Comparison of ENCODE assay signal across 11 cellular contexts in the genomic region with DNA sequence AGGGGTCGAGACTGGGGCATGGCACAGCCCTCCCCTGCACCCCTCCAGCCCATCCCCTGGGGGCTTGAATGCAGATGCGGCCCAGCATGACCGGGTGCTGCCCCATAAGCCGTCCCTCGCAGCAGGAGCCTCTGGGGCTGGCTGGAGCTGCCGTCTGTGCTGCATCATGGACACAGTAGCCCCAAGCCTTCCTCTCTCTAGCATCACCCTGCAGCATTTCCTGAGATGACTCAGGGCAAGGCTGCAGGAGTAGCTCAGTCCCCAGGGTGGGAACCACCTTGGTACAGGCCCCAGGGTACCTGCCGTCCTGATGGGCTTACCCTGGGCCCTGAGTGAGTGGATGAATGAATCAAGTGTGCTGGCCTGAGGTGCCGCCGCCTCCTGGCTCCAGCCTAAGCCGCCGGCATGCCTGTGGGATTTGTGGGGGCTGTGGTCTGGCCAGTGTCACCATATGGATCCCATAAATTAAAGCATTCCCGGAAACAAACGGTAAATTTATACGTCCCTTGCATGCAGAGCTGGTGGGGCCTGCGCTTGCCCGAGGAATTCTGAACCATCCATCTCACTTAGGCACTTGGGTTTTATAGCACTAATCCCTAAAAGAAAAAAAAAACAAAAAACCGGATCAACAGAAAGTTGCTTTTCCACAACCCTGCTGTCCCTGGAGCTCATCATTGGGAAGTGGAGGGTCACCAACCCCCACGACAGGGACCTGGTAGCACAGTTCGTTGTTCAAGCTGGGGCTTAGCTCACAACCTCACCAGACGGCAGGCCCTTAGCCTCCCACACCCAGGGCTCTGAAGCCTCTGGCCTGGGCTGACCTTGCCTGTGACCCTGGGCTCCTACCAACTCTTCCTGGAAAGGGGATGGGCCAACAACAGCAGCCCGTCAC.
DNase-seq lines count a peak whose midpoint lies in the region; ATAC-seq and TF ChIP-seq lines count a peak whose summit lies in the region.
"Had no signal": no experiment of that assay in that cellular context is flagged by ENCODE, and none has a peak within 500 bp of the region (broad histone marks: within the 10 kb centered on the region; RNA-seq: fewer than 3 reads in every experiment).

No MANE protein-coding gene starts in this region.

- TF ChIP-seq POLR2A in upper lobe of left lung (IDR thresholded peaks at IDR 0.05): no peak

- intact Hi-C loops in cardiac septum (cut with DNase I) (no loop called here), ascending aorta (cut with DNase I) (no loop called here)

- TF ChIP-seq CTCF in cardiac muscle cell (IDR thresholded peaks at IDR 0.05; ENCODE audit: low read depth, low read length) (no peak), upper lobe of left lung (IDR thresholded peaks at IDR 0.05) (no peak), ascending aorta (IDR thresholded peaks at IDR 0.05) (no peak)

- H3K27me3 ChIP-seq in cardiac muscle cell: no peaks in the 10 kb centered on the region
- no peaks in the 10 kb centered on the region for H3K27me3 ChIP-seq in upper lobe of left lung
- no peaks in the 10 kb centered on the region for H3K27me3 ChIP-seq in ascending aorta

- H3K27ac ChIP-seq in cardiac muscle cell (peak overlapping the region; percentile 35), upper lobe of left lung (peak overlapping the region; percentile 48 to 77 (median 70)), ascending aorta (no peak overlapping the region)

- H3K9me3 ChIP-seq in cardiac muscle cell (ENCODE audit: low read depth) (no peaks in the 10 kb centered on the region), upper lobe of left lung (no peaks in the 10 kb centered on the region), ascending aorta (no peaks in the 10 kb centered on the region)

- no peak for TF ChIP-seq EP300 in upper lobe of left lung (IDR thresholded peaks at IDR 0.05)

- DNase-seq in cardiac muscle cell (ENCODE audit: low read depth in 1 of 2, low spot score in 1 of 2): peak; percentile 26 to 47
- DNase-seq in cardiac septum (ENCODE audit: low spot score): no peak
- DNase-seq in amniotic epithelial cell (ENCODE audit: low read depth): peak; percentile 99
- peak; percentile 70 for DNase-seq in left lobe of liver (ENCODE audit: low spot score)
- peak in 1 of 2 donors; percentile 53 for DNase-seq in upper lobe of left lung
- DNase-seq in ascending aorta (ENCODE audit: low spot score in 2 of 2): no peak
- DNase-seq in effector CD8-positive, alpha-beta T cell (lab: John Stamatoyannopoulos, UW): no peak
- no peak for DNase-seq in NCI-H1092 (lab: John Stamatoyannopoulos, UW)
- DNase-seq: central memory CD4-positive, alpha-beta T cell; NCI-H1436 had no signal

- H3K4me1 ChIP-seq in cardiac muscle cell (ENCODE audit: low read depth) (peaks cover 14% of the 10 kb centered on the region), upper lobe of left lung (peaks cover 16 to 33% (median 27%) of the 10 kb centered on the region in 4 donors), ascending aorta (peaks cover 2 to 11% of the 10 kb centered on the region in 2 donors)

- 61 to 78% methylated on average over 14 to 21 of the region's 21 CpGs for WGBS in upper lobe of left lung, 2 donors

- H3K4me3 ChIP-seq in cardiac muscle cell: no peak overlapping the region
- H3K4me3 ChIP-seq in upper lobe of left lung: no peak overlapping the region
- no peak overlapping the region for H3K4me3 ChIP-seq in ascending aorta
- H3K4me3 ChIP-seq: lung had no signal

- ATAC-seq in left lobe of liver (peak; percentile 73), upper lobe of left lung (ENCODE audit: low FRiP score in 2 of 2) (peak in 1 of 2 donors; percentile 30)

- no peaks in the 10 kb centered on the region for H3K36me3 ChIP-seq in cardiac muscle cell
- no peaks in the 10 kb centered on the region for H3K36me3 ChIP-seq in upper lobe of left lung
- no peaks in the 10 kb centered on the region for H3K36me3 ChIP-seq in ascending aorta

Comparison
In these comparisons a context has a peak if more than half of its experiments do, and no peak if none do; other contexts are left out.
1. DNase-seq: peak in cardiac muscle cell (2 of 2), amniotic epithelial cell (single experiment) and left lobe of liver (single experiment); none in cardiac septum (single experiment), ascending aorta (0 of 2), effector CD8-positive, alpha-beta T cell (single experiment) and NCI-H1092 (single experiment).
2. H3K27ac ChIP-seq: peak in cardiac muscle cell (single experiment) and upper lobe of left lung (4 of 4); none in ascending aorta (0 of 2).